In the genomic region with DNA sequence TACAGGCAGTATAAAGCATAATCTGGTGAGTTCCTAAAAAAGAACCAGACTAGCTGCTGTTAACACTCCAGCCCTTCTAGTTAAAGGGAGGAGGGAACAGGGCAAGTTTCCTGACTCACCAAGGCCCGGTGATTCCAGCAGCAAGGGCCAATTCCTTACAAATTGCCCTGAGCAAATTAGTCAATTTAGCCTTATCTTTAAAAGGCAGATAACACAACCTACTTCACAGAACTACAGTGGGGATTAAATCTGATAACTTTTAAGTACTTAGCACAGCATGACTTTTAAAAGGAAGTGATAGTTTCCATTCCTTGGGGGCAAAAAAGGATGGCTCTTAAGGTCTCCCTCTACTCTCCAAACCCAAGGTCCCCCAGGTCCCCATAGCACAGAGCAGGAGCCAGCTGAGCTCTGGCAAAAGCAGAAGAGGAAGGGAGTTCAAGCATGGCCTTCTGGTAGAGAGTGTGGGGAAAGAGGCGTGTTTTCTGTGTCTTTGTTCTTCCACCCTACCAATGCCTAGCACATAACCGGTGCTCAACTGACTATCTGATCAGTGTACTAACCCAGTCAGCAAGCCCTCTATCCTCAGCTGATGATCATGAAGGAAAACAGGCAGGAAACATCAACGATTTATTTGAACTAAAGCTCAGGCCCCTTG, we compare ENCODE assay signal across 8 cellular contexts. TPM values are rescaled to one million over a fixed set of nuclear protein-coding genes. Genes with fewer than 3 reads are reported as not detected.
DNase-seq lines count a peak whose midpoint lies in the region; ATAC-seq and TF ChIP-seq lines count a peak whose summit lies in the region.

No MANE protein-coding gene starts in this region.

- H3K4me3 Mint-ChIP-seq in T-helper 17 cell: no peak overlapping the region
- peak overlapping the region; percentile 69 to 97 (median 90) for H3K4me3 Mint-ChIP-seq in naive B cell

- ATAC-seq in HG02938 (IDR thresholded peaks at IDR 0.05; ENCODE audit: unreplicated experiment) (peak; percentile 17), T-helper 17 cell (peak; percentile 22), naive B cell (ENCODE audit: low read depth in 2 of 2) (peak; percentile 26), upper lobe of right lung (no peak)

- no peak overlapping the region for H3K4me3 ChIP-seq in upper lobe of right lung
- H3K4me3 ChIP-seq in tibial artery: no peak overlapping the region

- DNase-seq in GM13976 (ENCODE audit: low spot score) (peak; percentile 40), T-helper 17 cell (no peak), naive B cell (peak; percentile 72), DMS79 treated with DMSO at 0.1 percent for 48 hours (lab: John Stamatoyannopoulos, UW) (no peak), upper lobe of right lung (no peak), tibial artery (no peak), dedifferentiated amniotic fluid mesenchymal stem cell (ENCODE audit: extremely low spot score) (no peak)

- H3K27ac Mint-ChIP-seq in T-helper 17 cell: no peak overlapping the region
- peak overlapping the region; percentile 93 to 100 (median 97) for H3K27ac Mint-ChIP-seq in naive B cell

- no peaks in the 10 kb centered on the region for H3K9me3 ChIP-seq in T-helper 17 cell (ENCODE audit: control insufficient read depth, low read length, poor library complexity, severe bottlenecking)
- no peaks in the 10 kb centered on the region for H3K9me3 ChIP-seq in upper lobe of right lung
- H3K9me3 ChIP-seq in tibial artery: no peaks in the 10 kb centered on the region

- intact Hi-C loops in upper lobe of right lung (cut with DNase I) (no loop called here), tibial artery (cut with DNase I; ENCODE audit: low total_unique reads) (no loop called here)

- TF ChIP-seq CTCF in GM13976 (IDR thresholded peaks at IDR 0.05; ENCODE audit: borderline replicate concordance, control extremely low read depth, extremely low read depth, insufficient read depth, missing control alignments): no peak
- no peak for TF ChIP-seq CTCF in upper lobe of right lung (IDR thresholded peaks at IDR 0.05)
- TF ChIP-seq CTCF in tibial artery (IDR thresholded peaks at IDR 0.05): no peak

- H3K27ac ChIP-seq in upper lobe of right lung (no peak overlapping the region), tibial artery (no peak overlapping the region)

- no peaks in the 10 kb centered on the region for H3K9me3 Mint-ChIP-seq in naive B cell

- H3K27me3 ChIP-seq in upper lobe of right lung (no peaks in the 10 kb centered on the region), tibial artery (peaks cover 0 to 14% of the 10 kb centered on the region in 2 donors)

- H3K36me3 Mint-ChIP-seq in T-helper 17 cell (ENCODE audit: low read depth): no peaks in the 10 kb centered on the region
- H3K36me3 Mint-ChIP-seq in naive B cell: peaks cover 3 to 15% of the 10 kb centered on the region in 2 donors

- H3K4me1 Mint-ChIP-seq in T-helper 17 cell (peaks cover 10% of the 10 kb centered on the region), naive B cell (peaks cover 57 to 88% (median 83%) of the 10 kb centered on the region in 3 donors)

- peaks cover 18% of the 10 kb centered on the region for H3K27me3 Mint-ChIP-seq in T-helper 17 cell
- no peaks in the 10 kb centered on the region for H3K27me3 Mint-ChIP-seq in naive B cell

- peaks cover 25% of the 10 kb centered on the region for H3K4me1 ChIP-seq in upper lobe of right lung
- peaks cover 0 to 22% (median 13%) of the 10 kb centered on the region in 4 donors for H3K4me1 ChIP-seq in tibial artery

- H3K36me3 ChIP-seq in upper lobe of right lung: no peaks in the 10 kb centered on the region
- no peaks in the 10 kb centered on the region for H3K36me3 ChIP-seq in tibial artery

- in situ Hi-C loops in GM13976 (cut with MboI; ENCODE audit: low sequenced_read_pairs, unreplicated experiment): no loop called here

RNA-seq across cellular contexts. Expression of gene CDCA7L, which starts 4.0 kb away (rescaled TPM):
- 1 to 10 TPM; 5.9 to 6.0 TPM for total RNA-seq in T-helper 17 cell
- 100 to 1,000 TPM; 229 to 356 (median 303) TPM for polyA plus RNA-seq in naive B cell (ENCODE audit: low read depth in 6 of 6)
- total RNA-seq in upper lobe of right lung: 41.2 TPM

Comparison
In these comparisons a context has a peak if more than half of its experiments do, and no peak if none do; other contexts are left out.
1. DNase-seq: peak in GM13976 (single experiment) and naive B cell (single experiment); none in T-helper 17 cell (0 of 3), DMS79 treated with DMSO at 0.1 percent for 48 hours (single experiment), upper lobe of right lung (single experiment), tibial artery (0 of 2) and dedifferentiated amniotic fluid mesenchymal stem cell (single experiment).